ENCODE assay signal across 1 cellular context in genomic region chr20:43255877-43256276, GRCh38.
TF ChIP-seq lines count a peak whose summit lies in the region.

No MANE protein-coding gene starts in this region.

TF ChIP-seq in HepG2, 621 proteins besides CTCF, POLR2A, EP300 and RAD21 (continued from another document):
- TF ChIP-seq USF2 (IDR thresholded peaks at IDR 0.05; ENCODE audit: low read depth, low read length) (peak; percentile 32; the same call in 1 of the 2 replicates), USF2 (CRISPR knock-in tag; IDR thresholded peaks at IDR 0.05; ENCODE audit: borderline replicate concordance) (no peak), AHR (CRISPR knock-in tag; IDR thresholded peaks at IDR 0.05) (no peak), HCFC1 (IDR thresholded peaks at IDR 0.05; ENCODE audit: low read depth, low read length) (no peak), ARNT2 (CRISPR knock-in tag; IDR thresholded peaks at IDR 0.05; ENCODE audit: low read depth) (no peak), HNRNPK (IDR thresholded peaks at IDR 0.05; ENCODE audit: low read depth, low read length, poor library complexity, severe bottlenecking) (no peak), ZNF343 (CRISPR knock-in tag; IDR thresholded peaks at IDR 0.05) (no peak), ZNF260 (CRISPR knock-in tag; IDR thresholded peaks at IDR 0.05; ENCODE audit: borderline replicate concordance, low read depth) (no peak), NKX3-1 (CRISPR knock-in tag; IDR thresholded peaks at IDR 0.05) (no peak)
